In genomic region chr1:175873290-175873689, GRCh38 we compare ENCODE assay signal across 14 cellular contexts.
DNase-seq lines count a peak whose midpoint lies in the region; ATAC-seq lines count a peak whose summit lies in the region.
"Had no signal": no experiment of that assay in that cellular context is flagged by ENCODE, and none has a peak within 500 bp of the region (broad histone marks: within the 10 kb centered on the region; RNA-seq: fewer than 3 reads in every experiment).

No MANE protein-coding gene starts in this region.

- ATAC-seq in GM18502 (IDR thresholded peaks at IDR 0.05; ENCODE audit: poor library complexity, unreplicated experiment) (peak; percentile 84), GM19438 (IDR thresholded peaks at IDR 0.05; ENCODE audit: low read depth, unreplicated experiment) (peak; percentile 78), HG02678 (IDR thresholded peaks at IDR 0.05; ENCODE audit: unreplicated experiment) (peak; percentile 90), HG03378 (IDR thresholded peaks at IDR 0.05; ENCODE audit: unreplicated experiment) (peak; percentile 89)
- ATAC-seq: gastroesophageal sphincter had no signal

- no peak for DNase-seq in NCI-H1436 (lab: John Stamatoyannopoulos, UW)
- DNase-seq in activated CD8-positive, alpha-beta memory T cell treated with anti-CD3 and anti-CD28 coated beads, Interleukin-2, amount 50 U/mL, for 48 hours, result no peak
- no peak for DNase-seq in OCI-M1 (lab: John Stamatoyannopoulos, UW)
- DNase-seq in NCI-H82 (lab: John Stamatoyannopoulos, UW), result no peak
- DNase-seq: activated CD4-positive, alpha-beta T cell treated with anti-CD3 and anti-CD28 coated beads, Interleukin-2, amount 50 U/mL, for 48 hours; activated gamma-delta T cell; endodermal cell; NCI-H524; T-helper 2 cell had no signal
